In the genomic region with DNA sequence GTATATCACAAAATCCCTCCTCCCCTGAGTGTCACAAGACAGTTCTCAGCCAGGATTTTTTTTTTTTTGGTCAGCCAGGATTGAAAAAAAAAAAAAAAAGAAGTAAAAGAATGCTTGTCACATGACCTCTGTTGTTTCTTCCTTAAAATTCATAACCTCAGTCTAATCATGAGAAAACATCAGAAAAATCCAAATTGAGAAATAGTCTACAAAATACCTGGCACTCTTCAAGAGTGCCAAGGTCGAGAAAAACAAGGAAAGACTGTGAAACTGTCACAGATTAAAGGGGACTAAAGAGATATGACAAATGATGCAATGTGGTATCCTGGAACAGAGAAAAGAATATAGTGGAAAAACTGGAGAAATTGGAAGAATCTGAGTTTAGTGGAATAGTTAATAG, we compare ENCODE assay signal across 27 cellular contexts. TPM values are rescaled to one million over a fixed set of nuclear protein-coding genes. Genes with fewer than 3 reads are reported as not detected.
A peak's percentile ranks its signal among the peaks of the same experiment; 100 is the strongest.
DNase-seq lines count a peak whose midpoint lies in the region; ATAC-seq and TF ChIP-seq lines count a peak whose summit lies in the region.
"Had no signal": no experiment of that assay in that cellular context is flagged by ENCODE, and none has a peak within 500 bp of the region (broad histone marks: within the 10 kb centered on the region; RNA-seq: fewer than 3 reads in every experiment).

No MANE protein-coding gene starts in this region.

- H3K27me3 ChIP-seq in GM23338 (ENCODE audit: insufficient read depth) (no peaks in the 10 kb centered on the region), MG63 (no peaks in the 10 kb centered on the region)

- ATAC-seq in GM23338: no peak
- ATAC-seq: Right ventricle myocardium inferior, T-helper 17 cell had no signal

- peaks cover 5% of the 10 kb centered on the region for H3K27me3 Mint-ChIP-seq in GM23338 (ENCODE audit: insufficient read depth, low read depth, poor library complexity)
- H3K27me3 Mint-ChIP-seq: T-helper 17 cell had no signal

- no peaks in the 10 kb centered on the region for H4K20me1 ChIP-seq in GM23338 (replicated peaks; ENCODE audit: insufficient read depth)

- H3F3A ChIP-seq in GM23338 (replicated peaks; ENCODE audit: low read depth): no peaks in the 10 kb centered on the region

- H3K4me3 Mint-ChIP-seq in GM23338: no peak overlapping the region
- H3K4me3 Mint-ChIP-seq: T-helper 17 cell had no signal

- H3K27ac Mint-ChIP-seq in GM23338: no peak overlapping the region
- H3K27ac Mint-ChIP-seq: T-helper 17 cell had no signal

- peaks cover 4% of the 10 kb centered on the region; the same call in 2 of the 3 replicates for H3K4me1 Mint-ChIP-seq in GM23338

- no peaks in the 10 kb centered on the region for H3K36me3 Mint-ChIP-seq in GM23338 (ENCODE audit: low read depth)

- no peaks in the 10 kb centered on the region for H3K4me1 ChIP-seq in GM23338 (ENCODE audit: insufficient read depth)

- in situ Hi-C loops in G401 (cut with HindIII; ENCODE audit: low sequenced_read_pairs): no loop called here

- DNase-seq in NOMO-1 treated with DMSO at 0.1 percent for 48 hours (lab: John Stamatoyannopoulos, UW; ENCODE audit: unreplicated experiment) (peak; percentile 45), NOMO-1 treated with dmso at 0.1 percent for 144 hours (lab: John Stamatoyannopoulos, UW; ENCODE audit: unreplicated experiment) (no peak), GM23338 (ENCODE audit: low spot score) (no peak), OCI-M1 (lab: John Stamatoyannopoulos, UW) (peak; percentile 24), fibroblast of villous mesenchyme (ENCODE audit: low read depth) (peak; percentile 14), G401 (ENCODE audit: low spot score) (no peak), MG63 (no peak)
- no peak for DNase-seq in activated CD8-positive, alpha-beta memory T cell treated with anti-CD3 and anti-CD28 coated beads, Interleukin-2, amount 50 U/mL, for 48 hours
- DNase-seq: 8988T, AML-193, C1 segment of cervical spinal cord, COR-L47, DND-41, GOT3, HCEC 1CT, Karpas-422, NCI-H1105, NCI-H1694, NCI-H2081, NCI-H2171, NCI-H345, NCI-H524, NCI-H774, SW 1271, T-helper 17 cell had no signal

- no peaks in the 10 kb centered on the region for H3K9me3 ChIP-seq in MG63

- TF ChIP-seq CTCF in GM23338 (conservative IDR thresholded peaks at IDR 0.05; ENCODE audit: low read depth in 2 of 2): no peak
- no peak for TF ChIP-seq CTCF in fibroblast of villous mesenchyme (IDR thresholded peaks at IDR 0.05; ENCODE audit: insufficient read depth, low read depth, low read length)

- H3K9me2 ChIP-seq in GM23338 (ENCODE audit: insufficient read depth): no peaks in the 10 kb centered on the region

- H2AFZ ChIP-seq in GM23338: peak overlapping the region; percentile 67; the same call in 1 of the 2 replicates

- no peaks in the 10 kb centered on the region for H3K36me3 ChIP-seq in GM23338 (ENCODE audit: insufficient read depth)
- no peaks in the 10 kb centered on the region for H3K36me3 ChIP-seq in MG63

- H3K4me2 ChIP-seq in GM23338: no peak overlapping the region

- H3K4me3 ChIP-seq in GM23338: no peak overlapping the region
- no peak overlapping the region for H3K4me3 ChIP-seq in fibroblast of villous mesenchyme (ENCODE audit: low read depth, low read length)
- H3K4me3 ChIP-seq in MG63: no peak overlapping the region

- no peak overlapping the region for H3K27ac ChIP-seq in GM23338 (ENCODE audit: low read depth)

- H3K9me3 Mint-ChIP-seq in GM23338: no peaks in the 10 kb centered on the region
- H3K9me3 Mint-ChIP-seq: IgD-negative memory B cell had no signal

- no peaks in the 10 kb centered on the region for H3K79me2 ChIP-seq in GM23338 (replicated peaks; ENCODE audit: insufficient read depth)

TF ChIP-seq in GM23338, 12 proteins besides CTCF, POLR2A, EP300 and RAD21 (continues in another document):
- no peak for TF ChIP-seq REST (IDR thresholded peaks at IDR 0.05; ENCODE audit: unreplicated experiment)
- TF ChIP-seq EZH2phosphoT487 (IDR thresholded peaks at IDR 0.05; ENCODE audit: unreplicated experiment): no peak
- no peak for TF ChIP-seq EZH2 (IDR thresholded peaks at IDR 0.05; ENCODE audit: low read depth, unreplicated experiment)
- TF ChIP-seq ETS1 (IDR thresholded peaks at IDR 0.05): no peak

RNA-seq across cellular contexts. Expression of gene SUB1, which starts 58.5 kb away (rescaled TPM):
- total RNA-seq in GM23338 (2014; rRNA removed; shearing (Covaris generic)): 288 and 365 TPM in 2 replicates
- polyA plus RNA-seq in GM23338 (2016; fragmentation: Nextera tagmentation; extraction: Ambion mirVana): 1,041 and 1,042 TPM in 2 replicates
- 105 and 142 TPM in 2 replicates for total RNA-seq in fibroblast of villous mesenchyme
- 365 and 559 TPM in 2 replicates for total RNA-seq in G401 (2014; rRNA removed; shearing (Covaris generic))
- total RNA-seq in MG63 (2014; rRNA removed; shearing (Covaris generic); ENCODE audit: low replicate concordance): 406 and 640 TPM in 2 replicates

Comparison
In these comparisons a context has a peak if more than half of its experiments do, and no peak if none do; other contexts are left out.
1. DNase-seq: peak in NOMO-1 treated with DMSO at 0.1 percent for 48 hours (single experiment), OCI-M1 (single experiment) and fibroblast of villous mesenchyme (single experiment); none in NOMO-1 treated with dmso at 0.1 percent for 144 hours (single experiment), GM23338 (single experiment), activated CD8-positive, alpha-beta memory T cell treated with anti-CD3 and anti-CD28 coated beads, Interleukin-2, amount 50 U/mL, for 48 hours (single experiment), G401 (single experiment) and MG63 (single experiment).